In the genomic region with DNA sequence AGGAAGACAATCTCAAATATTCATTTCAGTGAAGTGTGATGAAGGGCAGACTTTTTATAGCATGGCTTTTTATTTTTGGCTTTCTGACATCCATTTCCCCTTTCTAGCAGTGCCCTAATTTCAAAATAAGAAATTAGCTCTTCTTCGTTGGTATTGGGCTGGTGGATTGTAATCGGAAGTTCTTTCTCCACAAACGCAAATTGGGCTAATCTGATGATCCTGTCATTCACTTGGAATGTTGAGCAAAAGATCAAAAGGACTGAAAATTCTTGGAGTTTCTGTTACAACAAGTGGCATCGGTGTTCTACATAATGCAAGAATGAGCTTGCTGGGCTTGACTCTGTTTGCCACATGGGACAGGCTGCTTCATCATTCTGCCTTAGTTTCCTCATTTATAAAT, we compare ENCODE assay signal across 29 cellular contexts.
DNase-seq lines count a peak whose midpoint lies in the region; ATAC-seq, FAIRE-seq and TF ChIP-seq lines count a peak whose summit lies in the region.
"Had no signal": no experiment of that assay in that cellular context is flagged by ENCODE, and none has a peak within 500 bp of the region (broad histone marks: within the 10 kb centered on the region; RNA-seq: fewer than 3 reads in every experiment).

No MANE protein-coding gene starts in this region.

- H3K4me3 ChIP-seq in HepG2 (replicated peaks in 1 of 3; ENCODE audit: insufficient read depth in 1 of 3, low read depth in 2 of 3, low read length in 3 of 3) (no peak overlapping the region), right lobe of liver (no peak overlapping the region), MG63 (no peak overlapping the region), suprapubic skin (no peak overlapping the region)
- H3K4me3 ChIP-seq: esophagus squamous epithelium, thoracic aorta had no signal

- TF ChIP-seq EP300 in HepG2 (IDR thresholded peaks at IDR 0.05; ENCODE audit: low read depth in 2 of 2, low read length in 2 of 2) (peak in 1 of 2 experiments; percentile 78; a peak in 2 of 4 replicates), HepG2 (CRISPR knock-in tag; IDR thresholded peaks at IDR 0.05; ENCODE audit: borderline replicate concordance) (peak; percentile 69; the same call in 1 of the 2 replicates), suprapubic skin (IDR thresholded peaks at IDR 0.05) (no peak)

- ATAC-seq in HepG2 (no peak), right lobe of liver (no peak), HG03159 (IDR thresholded peaks at IDR 0.05; ENCODE audit: unreplicated experiment) (no peak)
- ATAC-seq: activated CD8-positive, alpha-beta memory T cell treated with anti-CD3 and anti-CD28 coated beads, Interleukin-2, amount 10 ng/mL, durations not matched to agents 7 days and 5 days; CD8-positive, alpha-beta T cell; left cardiac atrium; sciatic nerve had no signal

- no peak overlapping the region for H3K9ac ChIP-seq in HepG2 (ENCODE audit: insufficient read depth, low read depth, low read length)

- no peaks in the 10 kb centered on the region for H3K27me3 ChIP-seq in HepG2 (ENCODE audit: control insufficient read depth in 1 of 2, insufficient read depth in 2 of 2, low read length in 2 of 2)
- no peaks in the 10 kb centered on the region for H3K27me3 ChIP-seq in right lobe of liver
- H3K27me3 ChIP-seq in MG63 = no peaks in the 10 kb centered on the region
- no peaks in the 10 kb centered on the region for H3K27me3 ChIP-seq in suprapubic skin
- H3K27me3 ChIP-seq: esophagus squamous epithelium had no signal

- H3K79me2 ChIP-seq in HepG2 (ENCODE audit: insufficient read depth, low read length) = no peaks in the 10 kb centered on the region

- H3K4me2 ChIP-seq in HepG2 (ENCODE audit: low read depth, low read length) = no peak overlapping the region

- no peak for FAIRE-seq in HepG2 (lab: Jason Lieb, UNC)
- FAIRE-seq: GM12891, H54, TTC549, urothelium cell line had no signal

- DNase-seq in HepG2 (ENCODE audit: low spot score) (peak; percentile 82), right lobe of liver (no peak), SIG-M5 (lab: John Stamatoyannopoulos, UW) (peak; percentile 3), iPS-NIHi7 (ENCODE audit: extremely low spot score) (peak; percentile 12), NCI-H2029 (lab: John Stamatoyannopoulos, UW) (no peak), MG63 (no peak), suprapubic skin (ENCODE audit: low spot score in 2 of 2) (no peak)
- DNase-seq: activated CD4-positive, alpha-beta T cell treated with anti-CD3 and anti-CD28 coated beads, Interleukin-2, amount 50 U/mL, for 4 hours; activated CD8-positive, alpha-beta memory T cell treated with anti-CD3 and anti-CD28 coated beads, Interleukin-2, amount 10 ng/mL, durations not matched to agents 7 days and 5 days; activated gamma-delta T cell treated with Interleukin-2 at 50 U/mL for 16 hours; activated naive CD8-positive, alpha-beta T cell treated with anti-CD3 and anti-CD28 coated beads, Interleukin-2, amount 10 ng/mL, durations not matched to agents 7 days and 5 days; activated T-cell treated with anti-CD3 and anti-CD28 coated beads, Interleukin-2, amount 50 U/mL, for 48 hours; CD8-positive, alpha-beta T cell; esophagus squamous epithelium; foreskin melanocyte; left cardiac atrium; NCI-H1417 treated with DMSO at 0.1 percent for 48 hours; NCI-H2081 treated with DMSO at 0.1 percent for 48 hours; NCI-H345; posterior cingulate gyrus; RPMI8226; stimulated activated CD8-positive, alpha-beta memory T cell treated with anti-CD3 and anti-CD28 coated beads, Interleukin-4, amount 100 ng/mL, for 48 hours had no signal

- H3K9me3 ChIP-seq in HepG2 (ENCODE audit: low read length) (0 out of 2 replicates have a peak, but pooled peaks cover 4% of the 10 kb centered on the region), right lobe of liver (no peaks in the 10 kb centered on the region), MG63 (no peaks in the 10 kb centered on the region), suprapubic skin (no peaks in the 10 kb centered on the region)
- H3K9me3 ChIP-seq: esophagus squamous epithelium, thoracic aorta had no signal

- POLR2A ChIA-PET in HepG2 (lab: Yijun Ruan, JAX) = interaction anchor here (1.3 to 1.9 kb wide), 2 partner anchors 10 to 37 kb away, joined by 3 to 11 read pairs; no protein-coding TSS in a partner anchor

- H3K36me3 ChIP-seq in HepG2 (replicated peaks in 1 of 2; ENCODE audit: control insufficient read depth in 1 of 2, insufficient read depth in 2 of 2, low read length in 2 of 2) (no peaks in the 10 kb centered on the region), right lobe of liver (no peaks in the 10 kb centered on the region), MG63 (no peaks in the 10 kb centered on the region), suprapubic skin (no peaks in the 10 kb centered on the region)
- H3K36me3 ChIP-seq: esophagus squamous epithelium, thoracic aorta had no signal

- peaks cover 63% of the 10 kb centered on the region for H3K4me1 ChIP-seq in HepG2 (ENCODE audit: insufficient read depth, low read length)
- peaks cover 0 to 19% (median 6%) of the 10 kb centered on the region in 4 donors for H3K4me1 ChIP-seq in right lobe of liver
- peaks cover 4% of the 10 kb centered on the region for H3K4me1 ChIP-seq in suprapubic skin
- H3K4me1 ChIP-seq: esophagus squamous epithelium had no signal

- in situ Hi-C loops in HepG2 (cut with HindIII; ENCODE audit: extremely low pct_ligation_motif_present, low pct_unique_long_range_greater_than_20kb) = no loop called here

- no peak for TF ChIP-seq RAD21 in HepG2 (CRISPR knock-in tag; IDR thresholded peaks at IDR 0.05)

- H3K27ac ChIP-seq in HepG2 (ENCODE audit: extremely low read length, insufficient read depth, low read length) = peak overlapping the region; percentile 38
- H3K27ac ChIP-seq in right lobe of liver = no peak overlapping the region
- no peak overlapping the region for H3K27ac ChIP-seq in suprapubic skin
- H3K27ac ChIP-seq: esophagus squamous epithelium, thoracic aorta had no signal

- TF ChIP-seq POLR2A in HepG2 (IDR thresholded peaks at IDR 0.05; ENCODE audit: insufficient read depth in 1 of 2, low read depth in 2 of 2, low read length in 2 of 2) = no peak
- TF ChIP-seq POLR2A in right lobe of liver (IDR thresholded peaks at IDR 0.05) = no peak
- no peak for TF ChIP-seq POLR2A in suprapubic skin (IDR thresholded peaks at IDR 0.05)

- intact Hi-C loops in HepG2 (cut with micrococcal nuclease; ENCODE audit: unreplicated experiment) = no loop called here
- intact Hi-C loops in right lobe of liver (cut with DNase I) = no loop called here

- BruUV-seq in HepG2 (replicated peaks; lab: Mats Ljungman, UMichigan) = no TSS peak

- CTCF ChIA-PET in HepG2 (lab: Yijun Ruan, JAX; ENCODE audit: low intra/inter-chr PET ratio, low total read pairs) = no interaction called here

- H2AFZ ChIP-seq in HepG2 (ENCODE audit: low read length) = no peak overlapping the region

- TF ChIP-seq CTCF in HepG2 (CRISPR knock-in tag; IDR thresholded peaks at IDR 0.05) = no peak
- no peak for TF ChIP-seq CTCF in right lobe of liver (IDR thresholded peaks at IDR 0.05)
- no peak for TF ChIP-seq CTCF in suprapubic skin (IDR thresholded peaks at IDR 0.05)

- WGBS in HepG2 (ENCODE audit: low lambda C conversion rate) = 31% methylated on average over 4 of the region's 4 CpGs
- 46% methylated on average over 4 of the region's 4 CpGs for WGBS in right lobe of liver (ENCODE audit: insufficient coverage, low coverage, low lambda C conversion rate, missing lambda C conversion rate)
- 19% methylated on average over 4 of the region's 4 CpGs for WGBS in suprapubic skin

- H4K20me1 ChIP-seq in HepG2 (ENCODE audit: insufficient read depth, low read length) = no peaks in the 10 kb centered on the region

TF ChIP-seq in HepG2, 621 proteins besides CTCF, POLR2A, EP300 and RAD21 (continues in another document):
- TF ChIP-seq, protein P1, sequence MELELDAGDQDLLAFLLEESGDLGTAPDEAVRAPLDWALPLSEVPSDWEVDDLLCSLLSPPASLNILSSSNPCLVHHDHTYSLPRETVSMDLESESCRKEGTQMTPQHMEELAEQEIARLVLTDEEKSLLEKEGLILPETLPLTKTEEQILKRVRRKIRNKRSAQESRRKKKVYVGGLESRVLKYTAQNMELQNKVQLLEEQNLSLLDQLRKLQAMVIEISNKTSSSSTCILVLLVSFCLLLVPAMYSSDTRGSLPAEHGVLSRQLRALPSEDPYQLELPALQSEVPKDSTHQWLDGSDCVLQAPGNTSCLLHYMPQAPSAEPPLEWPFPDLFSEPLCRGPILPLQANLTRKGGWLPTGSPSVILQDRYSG (CRISPR knock-in tag; IDR thresholded peaks at IDR 0.05) = no peak
- TF ChIP-seq, protein P2, sequence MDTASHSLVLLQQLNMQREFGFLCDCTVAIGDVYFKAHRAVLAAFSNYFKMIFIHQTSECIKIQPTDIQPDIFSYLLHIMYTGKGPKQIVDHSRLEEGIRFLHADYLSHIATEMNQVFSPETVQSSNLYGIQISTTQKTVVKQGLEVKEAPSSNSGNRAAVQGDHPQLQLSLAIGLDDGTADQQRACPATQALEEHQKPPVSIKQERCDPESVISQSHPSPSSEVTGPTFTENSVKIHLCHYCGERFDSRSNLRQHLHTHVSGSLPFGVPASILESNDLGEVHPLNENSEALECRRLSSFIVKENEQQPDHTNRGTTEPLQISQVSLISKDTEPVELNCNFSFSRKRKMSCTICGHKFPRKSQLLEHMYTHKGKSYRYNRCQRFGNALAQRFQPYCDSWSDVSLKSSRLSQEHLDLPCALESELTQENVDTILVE (CRISPR knock-in tag; IDR thresholded peaks at IDR 0.05) = no peak
- TF ChIP-seq ZNF343 (CRISPR knock-in tag; IDR thresholded peaks at IDR 0.05) (no peak), ZNF564 (CRISPR knock-in tag; IDR thresholded peaks at IDR 0.05) (no peak), CEBPG (CRISPR knock-in tag; IDR thresholded peaks at IDR 0.05) (peak; percentile 50)
- TF ChIP-seq, protein P3, sequence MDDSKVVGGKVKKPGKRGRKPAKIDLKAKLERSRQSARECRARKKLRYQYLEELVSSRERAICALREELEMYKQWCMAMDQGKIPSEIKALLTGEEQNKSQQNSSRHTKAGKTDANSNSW (CRISPR knock-in tag; IDR thresholded peaks at IDR 0.05; ENCODE audit: borderline replicate concordance) = no peak

Comparison
In these comparisons a context has a peak if more than half of its experiments do, and no peak if none do; other contexts are left out.
1. DNase-seq: peak in HepG2 (single experiment), SIG-M5 (single experiment) and iPS-NIHi7 (single experiment); none in right lobe of liver (0 of 3), NCI-H2029 (single experiment), MG63 (single experiment) and suprapubic skin (0 of 2).